8 cellular contexts compared by ENCODE assay signal in the genomic region with DNA sequence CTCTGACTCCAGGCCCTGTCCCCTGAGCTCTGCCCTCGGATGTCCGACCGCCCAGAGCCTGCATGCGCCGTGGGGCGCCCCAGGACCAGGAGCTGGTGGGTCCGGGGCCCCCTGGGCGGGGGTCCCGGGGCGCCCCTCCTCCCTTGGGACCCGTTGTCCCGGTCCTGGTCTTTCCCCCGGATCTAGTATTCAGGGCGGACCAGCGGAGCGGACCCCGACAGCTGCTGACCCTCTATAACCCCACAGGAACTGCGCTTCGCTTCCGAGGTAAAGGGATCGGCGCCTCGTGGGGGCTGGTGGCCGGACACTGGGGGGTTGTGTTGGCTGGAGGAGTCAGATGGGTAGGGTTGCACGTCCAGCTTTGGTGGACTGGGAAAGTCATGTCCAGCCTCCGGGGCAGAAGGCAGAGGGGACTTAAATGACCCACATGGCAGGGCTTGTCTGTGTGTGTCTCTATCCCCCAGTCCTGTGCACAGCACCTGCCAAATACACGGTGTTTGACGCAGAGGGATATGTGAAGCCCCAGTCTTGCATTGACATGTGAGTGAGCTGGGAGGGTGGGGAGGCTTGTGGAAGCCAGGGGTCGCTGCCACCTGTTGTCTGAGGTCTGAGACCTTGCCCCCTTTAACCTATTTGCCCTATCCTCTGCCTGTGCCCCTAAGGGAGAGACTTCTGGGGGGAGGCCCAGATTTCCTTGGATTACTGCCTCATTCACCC. TPM values are rescaled to one million over a fixed set of nuclear protein-coding genes. Genes with fewer than 3 reads are reported as not detected.
DNase-seq lines count a peak whose midpoint lies in the region; TF ChIP-seq lines count a peak whose summit lies in the region.

No MANE protein-coding gene starts in this region.

- peak; percentile 44 for TF ChIP-seq CTCF in chondrocyte (IDR thresholded peaks at IDR 0.05)
- no peak for TF ChIP-seq CTCF in mesothelial cell of epicardium (IDR thresholded peaks at IDR 0.05; ENCODE audit: unreplicated experiment)

- H3K27me3 Mint-ChIP-seq in chondrocyte (ENCODE audit: low read depth) (no peaks in the 10 kb centered on the region), mesothelial cell of epicardium (ENCODE audit: low read depth) (no peaks in the 10 kb centered on the region)

- DNase-seq in NCI-H748 (lab: John Stamatoyannopoulos, UW; ENCODE audit: unreplicated experiment) (peak; percentile 36), NCI-H748 treated with DMSO at 0.1 percent for 48 hours (lab: John Stamatoyannopoulos, UW) (no peak), NOMO-1 treated with DMSO at 0.1 percent for 48 hours (lab: John Stamatoyannopoulos, UW; ENCODE audit: unreplicated experiment) (peak; percentile 34), chondrocyte (ENCODE audit: low spot score) (no peak), mesothelial cell of epicardium (ENCODE audit: low spot score in 2 of 2, unreplicated experiment in 2 of 2) (no peak), Kasumi-1 (lab: John Stamatoyannopoulos, UW) (no peak), COLO829 (ENCODE audit: low spot score) (no peak), occipital lobe (lab: John Stamatoyannopoulos, UW) (no peak)

- H3K36me3 Mint-ChIP-seq in chondrocyte (ENCODE audit: low read depth) = no peaks in the 10 kb centered on the region
- peaks cover 14% of the 10 kb centered on the region for H3K36me3 Mint-ChIP-seq in mesothelial cell of epicardium

- H3K27ac Mint-ChIP-seq in chondrocyte (ENCODE audit: unreplicated experiment) = no peak overlapping the region
- H3K27ac Mint-ChIP-seq in mesothelial cell of epicardium = no peak overlapping the region

- H3K4me1 Mint-ChIP-seq in chondrocyte (ENCODE audit: low read depth) = peaks cover 14% of the 10 kb centered on the region
- H3K4me1 Mint-ChIP-seq in mesothelial cell of epicardium = peaks cover 5% of the 10 kb centered on the region

- H3K4me3 Mint-ChIP-seq in chondrocyte (ENCODE audit: unreplicated experiment) = peak overlapping the region; percentile 95
- peak overlapping the region; percentile 99 for H3K4me3 Mint-ChIP-seq in mesothelial cell of epicardium

- H3K9me3 Mint-ChIP-seq in chondrocyte (ENCODE audit: low read depth) = no peaks in the 10 kb centered on the region
- H3K9me3 Mint-ChIP-seq in mesothelial cell of epicardium = no peaks in the 10 kb centered on the region

RNA-seq across cellular contexts. Expression of a gene that starts 0.5 kb away (rescaled TPM):
- total RNA-seq in chondrocyte (13.9 to 17.5 TPM (median 17.3 TPM) in 3 replicates), mesothelial cell of epicardium (22.5 to 25.9 TPM (median 24.7 TPM) in 3 replicates), occipital lobe (12.2 TPM)

RNA-seq across cellular contexts. Expression of a gene that starts 10.7 kb away (rescaled TPM):
- 153 to 203 TPM (median 153 TPM) in 3 replicates for total RNA-seq in chondrocyte
- total RNA-seq in mesothelial cell of epicardium = 461 to 479 TPM (median 479 TPM) in 3 replicates
- 4.2 TPM for total RNA-seq in occipital lobe

RNA-seq across cellular contexts. Expression of a gene that starts 26.8 kb away (rescaled TPM):
- total RNA-seq in chondrocyte = 0.57 to 1.2 TPM (median 0.82 TPM) in 3 replicates
- total RNA-seq in mesothelial cell of epicardium = 0.54 to 0.93 TPM (median 0.64 TPM) in 3 replicates
- 0.16 TPM for total RNA-seq in occipital lobe

RNA-seq across cellular contexts. Expression of a gene that starts 27.0 kb away (rescaled TPM):
- total RNA-seq in chondrocyte = 42.0 to 45.8 TPM (median 43.9 TPM) in 3 replicates
- 117 to 128 TPM (median 127 TPM) in 3 replicates for total RNA-seq in mesothelial cell of epicardium
- 6.4 TPM for total RNA-seq in occipital lobe

RNA-seq across cellular contexts. Expression of a gene that starts 28.5 kb away (rescaled TPM):
- total RNA-seq in chondrocyte = 0.87 to 2.1 TPM (median 1.8 TPM) in 3 replicates
- 0.38 to 0.69 TPM (median 0.54 TPM) in 3 replicates for total RNA-seq in mesothelial cell of epicardium
- 5.3 TPM for total RNA-seq in occipital lobe

Comparison
In these comparisons a context has a peak if more than half of its experiments do, and no peak if none do; other contexts are left out.
1. DNase-seq: peak in NCI-H748 (single experiment) and NOMO-1 treated with DMSO at 0.1 percent for 48 hours (single experiment); none in NCI-H748 treated with DMSO at 0.1 percent for 48 hours (single experiment), chondrocyte (single experiment), mesothelial cell of epicardium (0 of 2), Kasumi-1 (0 of 2), COLO829 (single experiment) and occipital lobe (single experiment).
2. RNA of a gene that starts 10.7 kb away (total RNA-seq): 461 to 479 TPM in mesothelial cell of epicardium and 153 to 203 TPM in chondrocyte; 4.2 TPM in occipital lobe (single experiment); every median in the first group is over 10 times any median in the second.